In genomic region chr13:28707629-28708427, GRCh38 we compare ENCODE assay signal across 9 cellular contexts. TPM values are rescaled to one million over a fixed set of nuclear protein-coding genes. Genes with fewer than 3 reads are reported as not detected.
DNase-seq lines count a peak whose midpoint lies in the region; ATAC-seq and TF ChIP-seq lines count a peak whose summit lies in the region.
"Had no signal": no experiment of that assay in that cellular context is flagged by ENCODE, and none has a peak within 500 bp of the region (broad histone marks: within the 10 kb centered on the region; RNA-seq: fewer than 3 reads in every experiment).

No MANE protein-coding gene starts in this region.

- H3K27ac Mint-ChIP-seq in activated T-cell treated with anti-CD3 and anti-CD28 coated beads, Interleukin-2, amount 50 U/mL, for 72 hours, result no peak overlapping the region
- H3K27ac Mint-ChIP-seq in activated T-cell treated with anti-CD3 and anti-CD28 coated beads, Interleukin-2, amount 50 U/mL, for 24 hours, result no peak overlapping the region
- no peak overlapping the region for H3K27ac Mint-ChIP-seq in glutamatergic neuron (ENCODE audit: unreplicated experiment)

- TF ChIP-seq CTCF in glutamatergic neuron (IDR thresholded peaks at IDR 0.05; ENCODE audit: partially characterized antibody, unreplicated experiment), result no peak

- H3K36me3 ChIP-seq in effector memory CD4-positive, alpha-beta T cell (ENCODE audit: control insufficient read depth, insufficient read depth, low read length), result peaks cover 19% of the 10 kb centered on the region

- no peaks in the 10 kb centered on the region for H3K9me3 Mint-ChIP-seq in activated T-cell treated with anti-CD3 and anti-CD28 coated beads, Interleukin-2, amount 50 U/mL, for 72 hours
- no peaks in the 10 kb centered on the region for H3K9me3 Mint-ChIP-seq in activated T-cell treated with anti-CD3 and anti-CD28 coated beads, Interleukin-2, amount 50 U/mL, for 24 hours
- H3K9me3 Mint-ChIP-seq in glutamatergic neuron (ENCODE audit: unreplicated experiment), result no peaks in the 10 kb centered on the region

- peaks cover 13% of the 10 kb centered on the region for H3K4me1 Mint-ChIP-seq in activated T-cell treated with anti-CD3 and anti-CD28 coated beads, Interleukin-2, amount 50 U/mL, for 72 hours (ENCODE audit: low read depth)
- peaks cover 9% of the 10 kb centered on the region for H3K4me1 Mint-ChIP-seq in activated T-cell treated with anti-CD3 and anti-CD28 coated beads, Interleukin-2, amount 50 U/mL, for 24 hours (ENCODE audit: low read depth)
- no peaks in the 10 kb centered on the region for H3K4me1 Mint-ChIP-seq in glutamatergic neuron (ENCODE audit: low read depth, unreplicated experiment)

- peak overlapping the region in 1 of 2 donors; percentile 14 for H3K4me3 Mint-ChIP-seq in activated T-cell treated with anti-CD3 and anti-CD28 coated beads, Interleukin-2, amount 50 U/mL, for 72 hours
- H3K4me3 Mint-ChIP-seq in activated T-cell treated with anti-CD3 and anti-CD28 coated beads, Interleukin-2, amount 50 U/mL, for 24 hours, result no peak overlapping the region
- no peak overlapping the region for H3K4me3 Mint-ChIP-seq in glutamatergic neuron (ENCODE audit: unreplicated experiment)

- no peaks in the 10 kb centered on the region for H3K9me3 ChIP-seq in effector memory CD4-positive, alpha-beta T cell (ENCODE audit: control insufficient read depth, low read length)

- no peak for TF ChIP-seq POLR2A in erythroblast (IDR thresholded peaks at IDR 0.05; ENCODE audit: low read length)

- H3K36me3 Mint-ChIP-seq in activated T-cell treated with anti-CD3 and anti-CD28 coated beads, Interleukin-2, amount 50 U/mL, for 72 hours (ENCODE audit: insufficient read depth in 2 of 2), result no peaks in the 10 kb centered on the region
- peaks cover 55% of the 10 kb centered on the region for H3K36me3 Mint-ChIP-seq in activated T-cell treated with anti-CD3 and anti-CD28 coated beads, Interleukin-2, amount 50 U/mL, for 24 hours (ENCODE audit: low read depth)
- no peaks in the 10 kb centered on the region for H3K36me3 Mint-ChIP-seq in glutamatergic neuron (ENCODE audit: unreplicated experiment)

- ATAC-seq in activated T-cell treated with anti-CD3 and anti-CD28 coated beads, Interleukin-2, amount 50 U/mL, for 72 hours (replicated peaks in 1 of 2), result peak; percentile 96 to 98
- peak; percentile 98 for ATAC-seq in HG02610 (IDR thresholded peaks at IDR 0.05; ENCODE audit: unreplicated experiment)

- H3K27me3 Mint-ChIP-seq in activated T-cell treated with anti-CD3 and anti-CD28 coated beads, Interleukin-2, amount 50 U/mL, for 72 hours (ENCODE audit: low read depth), result no peaks in the 10 kb centered on the region
- H3K27me3 Mint-ChIP-seq in activated T-cell treated with anti-CD3 and anti-CD28 coated beads, Interleukin-2, amount 50 U/mL, for 24 hours, result no peaks in the 10 kb centered on the region
- H3K27me3 Mint-ChIP-seq in glutamatergic neuron (ENCODE audit: unreplicated experiment), result peaks cover 3% of the 10 kb centered on the region

- no peaks in the 10 kb centered on the region for H3K4me1 ChIP-seq in effector memory CD4-positive, alpha-beta T cell (ENCODE audit: control insufficient read depth, insufficient read depth, low read length, poor library complexity, severe bottlenecking)

- H3K4me3 ChIP-seq in effector memory CD4-positive, alpha-beta T cell (ENCODE audit: insufficient read depth, low read depth, low read length, poor library complexity, severe bottlenecking), result no peak overlapping the region
- H3K4me3 ChIP-seq: skin epidermis had no signal

- DNase-seq in activated T-cell treated with anti-CD3 and anti-CD28 coated beads, Interleukin-2, amount 50 U/mL, for 72 hours, result peak; percentile 22 to 30
- DNase-seq in activated T-cell treated with anti-CD3 and anti-CD28 coated beads, Interleukin-2, amount 50 U/mL, for 24 hours, result no peak
- peak; percentile 45 for DNase-seq in NCI-H226
- DNase-seq in erythroblast (lab: John Stamatoyannopoulos, UW), result peak; percentile 14 to 44
- no peak for DNase-seq in NCI-H1417 (lab: John Stamatoyannopoulos, UW)
- no peak for DNase-seq in effector memory CD4-positive, alpha-beta T cell
- no peak for DNase-seq in glutamatergic neuron

- H3K27me3 ChIP-seq in effector memory CD4-positive, alpha-beta T cell (replicated peaks; ENCODE audit: control insufficient read depth, insufficient read depth, low read length, poor library complexity, severe bottlenecking), result no peaks in the 10 kb centered on the region

- no peak overlapping the region for H3K27ac ChIP-seq in effector memory CD4-positive, alpha-beta T cell (ENCODE audit: insufficient read depth, low read length, poor library complexity, severe bottlenecking)

RNA-seq across cellular contexts. Expression of gene SLC46A3, which starts 10.9 kb away (rescaled TPM):
- 1 to 10 TPM; 7.2 to 7.3 TPM for total RNA-seq in activated T-cell treated with anti-CD3 and anti-CD28 coated beads, Interleukin-2, amount 50 U/mL, for 72 hours
- total RNA-seq in glutamatergic neuron (ENCODE audit: unreplicated experiment), result 2.3 TPM

RNA-seq across cellular contexts. Expression of gene POMP, which starts 48.9 kb away (rescaled TPM):
- 10 to 100 TPM; 70.8 to 73.3 TPM for total RNA-seq in activated T-cell treated with anti-CD3 and anti-CD28 coated beads, Interleukin-2, amount 50 U/mL, for 72 hours
- 73.6 TPM for total RNA-seq in glutamatergic neuron (ENCODE audit: unreplicated experiment)

Comparison
In these comparisons a context has a peak if more than half of its experiments do, and no peak if none do; other contexts are left out.
1. DNase-seq: peak in activated T-cell treated with anti-CD3 and anti-CD28 coated beads, Interleukin-2, amount 50 U/mL, for 72 hours (2 of 2), NCI-H226 (single experiment) and erythroblast (2 of 2); none in activated T-cell treated with anti-CD3 and anti-CD28 coated beads, Interleukin-2, amount 50 U/mL, for 24 hours (single experiment), NCI-H1417 (0 of 3), effector memory CD4-positive, alpha-beta T cell (0 of 3) and glutamatergic neuron (single experiment).